ENCODE assay signal across 1 cellular context in the genomic region with DNA sequence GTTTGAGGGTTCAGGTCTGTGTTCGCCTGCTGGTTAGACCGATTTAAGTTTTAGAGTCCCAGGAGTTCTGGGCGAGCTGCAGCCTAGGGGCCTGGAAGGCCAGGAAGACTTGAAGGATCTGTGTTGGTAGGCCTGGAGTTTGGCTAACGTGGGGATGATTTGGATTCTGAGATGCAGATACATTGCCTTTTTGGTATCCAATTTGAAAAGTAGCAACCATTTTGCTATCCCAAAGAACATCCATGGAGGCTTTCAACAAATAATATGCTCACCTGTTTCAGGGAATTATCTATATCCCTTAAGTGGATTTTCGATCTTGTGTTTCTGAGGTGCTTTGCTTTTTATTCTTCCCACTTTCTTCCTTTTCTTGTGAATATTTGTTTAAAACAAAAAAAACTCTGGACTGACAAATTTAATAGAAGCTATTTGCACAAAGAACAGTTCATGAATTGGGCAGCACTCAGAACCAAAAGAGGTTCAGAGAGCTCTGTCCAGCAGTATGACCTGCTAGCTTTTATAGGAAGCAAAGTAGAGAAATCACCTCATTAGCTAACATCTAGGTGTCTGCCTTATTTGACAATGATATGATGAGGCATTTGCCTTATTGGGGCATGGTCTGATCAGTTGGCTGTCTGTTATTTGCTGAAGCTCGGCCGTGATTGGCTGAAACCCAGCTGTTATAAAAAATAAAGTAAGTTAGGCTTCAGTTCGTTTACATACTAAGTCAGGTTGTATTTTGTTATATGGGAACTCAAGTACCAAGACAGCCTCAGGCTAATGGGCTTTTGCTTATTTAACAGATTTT.
TF ChIP-seq lines count a peak whose summit lies in the region.

No MANE protein-coding gene starts in this region.

TF ChIP-seq in HepG2, 621 proteins besides CTCF, POLR2A, EP300 and RAD21 (continues in another document):
- TF ChIP-seq, protein P1, sequence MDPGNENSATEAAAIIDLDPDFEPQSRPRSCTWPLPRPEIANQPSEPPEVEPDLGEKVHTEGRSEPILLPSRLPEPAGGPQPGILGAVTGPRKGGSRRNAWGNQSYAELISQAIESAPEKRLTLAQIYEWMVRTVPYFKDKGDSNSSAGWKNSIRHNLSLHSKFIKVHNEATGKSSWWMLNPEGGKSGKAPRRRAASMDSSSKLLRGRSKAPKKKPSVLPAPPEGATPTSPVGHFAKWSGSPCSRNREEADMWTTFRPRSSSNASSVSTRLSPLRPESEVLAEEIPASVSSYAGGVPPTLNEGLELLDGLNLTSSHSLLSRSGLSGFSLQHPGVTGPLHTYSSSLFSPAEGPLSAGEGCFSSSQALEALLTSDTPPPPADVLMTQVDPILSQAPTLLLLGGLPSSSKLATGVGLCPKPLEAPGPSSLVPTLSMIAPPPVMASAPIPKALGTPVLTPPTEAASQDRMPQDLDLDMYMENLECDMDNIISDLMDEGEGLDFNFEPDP (CRISPR knock-in tag; conservative IDR thresholded peaks at IDR 0.05), result 0 out of 2 replicates have a peak, but pooled peaks have one; percentile 58
- TF ChIP-seq HDAC1 (CRISPR knock-in tag; IDR thresholded peaks at IDR 0.05), result 0 out of 2 replicates have a peak, but pooled peaks have one; percentile 13
- peak; percentile 12; the same call in 1 of the 2 replicates for TF ChIP-seq NAIF1 (CRISPR knock-in tag; IDR thresholded peaks at IDR 0.05; ENCODE audit: borderline replicate concordance)
- TF ChIP-seq ZNF816 (CRISPR knock-in tag; IDR thresholded peaks at IDR 0.05; ENCODE audit: borderline replicate concordance), result peak; percentile 30; the same call in 1 of the 2 replicates
- TF ChIP-seq, protein P2, sequence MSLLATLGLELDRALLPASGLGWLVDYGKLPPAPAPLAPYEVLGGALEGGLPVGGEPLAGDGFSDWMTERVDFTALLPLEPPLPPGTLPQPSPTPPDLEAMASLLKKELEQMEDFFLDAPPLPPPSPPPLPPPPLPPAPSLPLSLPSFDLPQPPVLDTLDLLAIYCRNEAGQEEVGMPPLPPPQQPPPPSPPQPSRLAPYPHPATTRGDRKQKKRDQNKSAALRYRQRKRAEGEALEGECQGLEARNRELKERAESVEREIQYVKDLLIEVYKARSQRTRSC (CRISPR knock-in tag; IDR thresholded peaks at IDR 0.05; ENCODE audit: low read depth), result 0 out of 2 replicates have a peak, but pooled peaks have one; percentile 0
- TF ChIP-seq ZBTB7B (CRISPR knock-in tag; IDR thresholded peaks at IDR 0.05), result 0 out of 2 replicates have a peak, but pooled peaks have one; percentile 17
- peak; percentile 97 for TF ChIP-seq ZNF549 (CRISPR knock-in tag; IDR thresholded peaks at IDR 0.05)
- 0 out of 2 replicates have a peak, but pooled peaks have one; percentile 13 for TF ChIP-seq ZNF136 (CRISPR knock-in tag; IDR thresholded peaks at IDR 0.05; ENCODE audit: low read depth)
- TF ChIP-seq, protein P3, sequence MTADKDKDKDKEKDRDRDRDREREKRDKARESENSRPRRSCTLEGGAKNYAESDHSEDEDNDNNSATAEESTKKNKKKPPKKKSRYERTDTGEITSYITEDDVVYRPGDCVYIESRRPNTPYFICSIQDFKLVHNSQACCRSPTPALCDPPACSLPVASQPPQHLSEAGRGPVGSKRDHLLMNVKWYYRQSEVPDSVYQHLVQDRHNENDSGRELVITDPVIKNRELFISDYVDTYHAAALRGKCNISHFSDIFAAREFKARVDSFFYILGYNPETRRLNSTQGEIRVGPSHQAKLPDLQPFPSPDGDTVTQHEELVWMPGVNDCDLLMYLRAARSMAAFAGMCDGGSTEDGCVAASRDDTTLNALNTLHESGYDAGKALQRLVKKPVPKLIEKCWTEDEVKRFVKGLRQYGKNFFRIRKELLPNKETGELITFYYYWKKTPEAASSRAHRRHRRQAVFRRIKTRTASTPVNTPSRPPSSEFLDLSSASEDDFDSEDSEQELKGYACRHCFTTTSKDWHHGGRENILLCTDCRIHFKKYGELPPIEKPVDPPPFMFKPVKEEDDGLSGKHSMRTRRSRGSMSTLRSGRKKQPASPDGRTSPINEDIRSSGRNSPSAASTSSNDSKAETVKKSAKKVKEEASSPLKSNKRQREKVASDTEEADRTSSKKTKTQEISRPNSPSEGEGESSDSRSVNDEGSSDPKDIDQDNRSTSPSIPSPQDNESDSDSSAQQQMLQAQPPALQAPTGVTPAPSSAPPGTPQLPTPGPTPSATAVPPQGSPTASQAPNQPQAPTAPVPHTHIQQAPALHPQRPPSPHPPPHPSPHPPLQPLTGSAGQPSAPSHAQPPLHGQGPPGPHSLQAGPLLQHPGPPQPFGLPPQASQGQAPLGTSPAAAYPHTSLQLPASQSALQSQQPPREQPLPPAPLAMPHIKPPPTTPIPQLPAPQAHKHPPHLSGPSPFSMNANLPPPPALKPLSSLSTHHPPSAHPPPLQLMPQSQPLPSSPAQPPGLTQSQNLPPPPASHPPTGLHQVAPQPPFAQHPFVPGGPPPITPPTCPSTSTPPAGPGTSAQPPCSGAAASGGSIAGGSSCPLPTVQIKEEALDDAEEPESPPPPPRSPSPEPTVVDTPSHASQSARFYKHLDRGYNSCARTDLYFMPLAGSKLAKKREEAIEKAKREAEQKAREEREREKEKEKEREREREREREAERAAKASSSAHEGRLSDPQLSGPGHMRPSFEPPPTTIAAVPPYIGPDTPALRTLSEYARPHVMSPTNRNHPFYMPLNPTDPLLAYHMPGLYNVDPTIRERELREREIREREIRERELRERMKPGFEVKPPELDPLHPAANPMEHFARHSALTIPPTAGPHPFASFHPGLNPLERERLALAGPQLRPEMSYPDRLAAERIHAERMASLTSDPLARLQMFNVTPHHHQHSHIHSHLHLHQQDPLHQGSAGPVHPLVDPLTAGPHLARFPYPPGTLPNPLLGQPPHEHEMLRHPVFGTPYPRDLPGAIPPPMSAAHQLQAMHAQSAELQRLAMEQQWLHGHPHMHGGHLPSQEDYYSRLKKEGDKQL (CRISPR knock-in tag; IDR thresholded peaks at IDR 0.05; ENCODE audit: low read depth), result 0 out of 2 replicates have a peak, but pooled peaks have one; percentile 2
- peak; percentile 20; the same call in 1 of the 2 replicates for TF ChIP-seq MIER2 (CRISPR knock-in tag; IDR thresholded peaks at IDR 0.05)
- TF ChIP-seq, protein P4, sequence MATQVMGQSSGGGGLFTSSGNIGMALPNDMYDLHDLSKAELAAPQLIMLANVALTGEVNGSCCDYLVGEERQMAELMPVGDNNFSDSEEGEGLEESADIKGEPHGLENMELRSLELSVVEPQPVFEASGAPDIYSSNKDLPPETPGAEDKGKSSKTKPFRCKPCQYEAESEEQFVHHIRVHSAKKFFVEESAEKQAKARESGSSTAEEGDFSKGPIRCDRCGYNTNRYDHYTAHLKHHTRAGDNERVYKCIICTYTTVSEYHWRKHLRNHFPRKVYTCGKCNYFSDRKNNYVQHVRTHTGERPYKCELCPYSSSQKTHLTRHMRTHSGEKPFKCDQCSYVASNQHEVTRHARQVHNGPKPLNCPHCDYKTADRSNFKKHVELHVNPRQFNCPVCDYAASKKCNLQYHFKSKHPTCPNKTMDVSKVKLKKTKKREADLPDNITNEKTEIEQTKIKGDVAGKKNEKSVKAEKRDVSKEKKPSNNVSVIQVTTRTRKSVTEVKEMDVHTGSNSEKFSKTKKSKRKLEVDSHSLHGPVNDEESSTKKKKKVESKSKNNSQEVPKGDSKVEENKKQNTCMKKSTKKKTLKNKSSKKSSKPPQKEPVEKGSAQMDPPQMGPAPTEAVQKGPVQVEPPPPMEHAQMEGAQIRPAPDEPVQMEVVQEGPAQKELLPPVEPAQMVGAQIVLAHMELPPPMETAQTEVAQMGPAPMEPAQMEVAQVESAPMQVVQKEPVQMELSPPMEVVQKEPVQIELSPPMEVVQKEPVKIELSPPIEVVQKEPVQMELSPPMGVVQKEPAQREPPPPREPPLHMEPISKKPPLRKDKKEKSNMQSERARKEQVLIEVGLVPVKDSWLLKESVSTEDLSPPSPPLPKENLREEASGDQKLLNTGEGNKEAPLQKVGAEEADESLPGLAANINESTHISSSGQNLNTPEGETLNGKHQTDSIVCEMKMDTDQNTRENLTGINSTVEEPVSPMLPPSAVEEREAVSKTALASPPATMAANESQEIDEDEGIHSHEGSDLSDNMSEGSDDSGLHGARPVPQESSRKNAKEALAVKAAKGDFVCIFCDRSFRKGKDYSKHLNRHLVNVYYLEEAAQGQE (IDR thresholded peaks at IDR 0.05; ENCODE audit: borderline replicate concordance in 1 of 2, low read depth in 1 of 2, low read length in 2 of 2), result peak in 1 of 2 experiments; percentile 84; a peak in 2 of 4 replicates
- TF ChIP-seq, protein P5, sequence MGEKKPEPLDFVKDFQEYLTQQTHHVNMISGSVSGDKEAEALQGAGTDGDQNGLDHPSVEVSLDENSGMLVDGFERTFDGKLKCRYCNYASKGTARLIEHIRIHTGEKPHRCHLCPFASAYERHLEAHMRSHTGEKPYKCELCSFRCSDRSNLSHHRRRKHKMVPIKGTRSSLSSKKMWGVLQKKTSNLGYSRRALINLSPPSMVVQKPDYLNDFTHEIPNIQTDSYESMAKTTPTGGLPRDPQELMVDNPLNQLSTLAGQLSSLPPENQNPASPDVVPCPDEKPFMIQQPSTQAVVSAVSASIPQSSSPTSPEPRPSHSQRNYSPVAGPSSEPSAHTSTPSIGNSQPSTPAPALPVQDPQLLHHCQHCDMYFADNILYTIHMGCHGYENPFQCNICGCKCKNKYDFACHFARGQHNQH (CRISPR knock-in tag; IDR thresholded peaks at IDR 0.05), result no peak
- no peak for TF ChIP-seq RFXAP (CRISPR knock-in tag; IDR thresholded peaks at IDR 0.05; ENCODE audit: borderline replicate concordance)
- TF ChIP-seq ZMYM2 (CRISPR knock-in tag; IDR thresholded peaks at IDR 0.05), result 0 out of 2 replicates have a peak, but pooled peaks have one; percentile 46
- TF ChIP-seq SMAD9 (CRISPR knock-in tag; IDR thresholded peaks at IDR 0.05), result no peak
- TF ChIP-seq, protein P6, sequence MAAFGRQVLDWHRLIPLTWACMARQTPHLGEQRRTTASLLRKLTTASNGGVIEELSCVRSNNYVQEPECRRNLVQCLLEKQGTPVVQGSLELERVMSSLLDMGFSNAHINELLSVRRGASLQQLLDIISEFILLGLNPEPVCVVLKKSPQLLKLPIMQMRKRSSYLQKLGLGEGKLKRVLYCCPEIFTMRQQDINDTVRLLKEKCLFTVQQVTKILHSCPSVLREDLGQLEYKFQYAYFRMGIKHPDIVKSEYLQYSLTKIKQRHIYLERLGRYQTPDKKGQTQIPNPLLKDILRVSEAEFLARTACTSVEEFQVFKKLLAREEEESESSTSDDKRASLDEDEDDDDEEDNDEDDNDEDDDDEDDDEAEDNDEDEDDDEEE (CRISPR knock-in tag; IDR thresholded peaks at IDR 0.05), result peak; percentile 8; the same call in 1 of the 2 replicates
- TF ChIP-seq SP2 (CRISPR knock-in tag; IDR thresholded peaks at IDR 0.05), result no peak
- TF ChIP-seq, protein P7, sequence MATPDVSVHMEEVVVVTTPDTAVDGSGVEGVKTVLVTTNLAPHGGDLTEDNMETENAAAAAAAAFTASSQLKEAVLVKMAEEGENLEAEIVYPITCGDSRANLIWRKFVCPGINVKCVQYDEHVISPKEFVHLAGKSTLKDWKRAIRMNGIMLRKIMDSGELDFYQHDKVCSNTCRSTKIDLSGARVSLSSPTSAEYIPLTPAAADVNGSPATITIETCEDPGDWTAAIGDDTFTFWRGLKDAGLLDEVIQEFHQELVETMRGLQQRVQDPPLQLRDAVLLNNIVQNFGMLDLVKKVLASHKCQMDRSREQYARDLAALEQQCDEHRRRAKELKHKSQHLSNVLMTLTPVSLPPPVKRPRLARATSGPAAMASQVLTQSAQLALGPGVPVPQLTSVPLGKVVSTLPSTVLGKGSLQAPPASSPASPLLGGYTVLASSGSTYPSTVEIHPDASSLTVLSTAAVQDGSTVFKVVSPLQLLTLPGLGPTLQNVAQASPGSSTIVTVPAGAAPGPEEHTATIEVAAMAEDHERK (CRISPR knock-in tag; IDR thresholded peaks at IDR 0.05; ENCODE audit: low read depth), result no peak
- 0 out of 2 replicates have a peak, but pooled peaks have one; percentile 66 for TF ChIP-seq NCOA1 (CRISPR knock-in tag; IDR thresholded peaks at IDR 0.05)
- TF ChIP-seq, protein P8, sequence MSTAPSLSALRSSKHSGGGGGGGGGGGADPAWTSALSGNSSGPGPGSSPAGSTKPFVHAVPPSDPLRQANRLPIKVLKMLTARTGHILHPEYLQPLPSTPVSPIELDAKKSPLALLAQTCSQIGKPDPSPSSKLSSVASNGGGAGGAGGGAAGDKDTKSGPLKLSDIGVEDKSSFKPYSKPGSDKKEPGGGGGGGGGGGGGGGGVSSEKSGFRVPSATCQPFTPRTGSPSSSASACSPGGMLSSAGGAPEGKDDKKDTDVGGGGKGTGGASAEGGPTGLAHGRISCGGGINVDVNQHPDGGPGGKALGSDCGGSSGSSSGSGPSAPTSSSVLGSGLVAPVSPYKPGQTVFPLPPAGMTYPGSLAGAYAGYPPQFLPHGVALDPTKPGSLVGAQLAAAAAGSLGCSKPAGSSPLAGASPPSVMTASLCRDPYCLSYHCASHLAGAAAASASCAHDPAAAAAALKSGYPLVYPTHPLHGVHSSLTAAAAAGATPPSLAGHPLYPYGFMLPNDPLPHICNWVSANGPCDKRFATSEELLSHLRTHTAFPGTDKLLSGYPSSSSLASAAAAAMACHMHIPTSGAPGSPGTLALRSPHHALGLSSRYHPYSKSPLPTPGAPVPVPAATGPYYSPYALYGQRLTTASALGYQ (CRISPR knock-in tag; IDR thresholded peaks at IDR 0.05), result 0 out of 2 replicates have a peak, but pooled peaks have one; percentile 2
- TF ChIP-seq SRF (IDR thresholded peaks at IDR 0.05; ENCODE audit: low read depth, low read length), result peak; percentile 75; the same call in 1 of the 2 replicates
- TF ChIP-seq ATF1 (CRISPR knock-in tag; IDR thresholded peaks at IDR 0.05), result 0 out of 2 replicates have a peak, but pooled peaks have one; percentile 1
- peak; percentile 6; the same call in 1 of the 2 replicates for TF ChIP-seq SALL1 (CRISPR knock-in tag; IDR thresholded peaks at IDR 0.05)
- TF ChIP-seq ZNF614 (CRISPR knock-in tag; IDR thresholded peaks at IDR 0.05; ENCODE audit: borderline replicate concordance), result 0 out of 2 replicates have a peak, but pooled peaks have one; percentile 6
- TF ChIP-seq, protein P9, sequence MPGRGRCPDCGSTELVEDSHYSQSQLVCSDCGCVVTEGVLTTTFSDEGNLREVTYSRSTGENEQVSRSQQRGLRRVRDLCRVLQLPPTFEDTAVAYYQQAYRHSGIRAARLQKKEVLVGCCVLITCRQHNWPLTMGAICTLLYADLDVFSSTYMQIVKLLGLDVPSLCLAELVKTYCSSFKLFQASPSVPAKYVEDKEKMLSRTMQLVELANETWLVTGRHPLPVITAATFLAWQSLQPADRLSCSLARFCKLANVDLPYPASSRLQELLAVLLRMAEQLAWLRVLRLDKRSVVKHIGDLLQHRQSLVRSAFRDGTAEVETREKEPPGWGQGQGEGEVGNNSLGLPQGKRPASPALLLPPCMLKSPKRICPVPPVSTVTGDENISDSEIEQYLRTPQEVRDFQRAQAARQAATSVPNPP (CRISPR knock-in tag; IDR thresholded peaks at IDR 0.05), result peak; percentile 22; the same call in 1 of the 2 replicates
